In the genomic region with DNA sequence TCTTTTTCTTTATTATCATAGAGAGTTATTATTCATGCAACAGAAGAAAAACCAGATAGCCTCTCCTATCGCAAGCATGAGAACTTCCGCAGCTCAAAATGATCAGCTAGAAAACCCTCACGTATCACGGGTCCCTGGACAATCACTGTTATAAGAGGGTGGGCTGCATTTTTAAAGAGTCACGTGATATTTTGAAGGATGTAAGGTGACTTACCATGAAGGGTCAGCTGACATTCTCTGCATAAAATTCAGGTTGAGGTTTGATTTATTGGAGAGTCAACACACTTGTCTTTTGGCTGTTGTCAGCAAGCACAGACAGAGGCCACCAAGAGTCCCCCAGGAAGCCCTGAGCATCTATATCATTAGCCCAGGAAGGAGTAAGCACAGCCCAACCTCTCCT, we compare ENCODE assay signal across 30 cellular contexts. TPM values are rescaled to one million over a fixed set of nuclear protein-coding genes. Genes with fewer than 3 reads are reported as not detected.
"Had no signal": no experiment of that assay in that cellular context is flagged by ENCODE, and none has a peak within 500 bp of the region (broad histone marks: within the 10 kb centered on the region; RNA-seq: fewer than 3 reads in every experiment).

No MANE protein-coding gene starts in this region.

- H3K4me1 Mint-ChIP-seq: immature natural killer cell; naive thymus-derived CD8-positive, alpha-beta T cell; nephron; neural crest cell; stimulated activated memory B cell treated with anti-CD40 and anti-IgM and Interleukin-4, amounts not matched to agents 10 μg/mL and 1 μg/mL and 100 μg/mL, for 72 hours; stimulated activated naive CD8-positive, alpha-beta T cell treated with anti-CD3 and anti-CD28 coated beads, Interleukin-15, amount 100 ng/mL, for 72 hours had no signal

- H3K36me3 ChIP-seq: left lung, lower lobe of right lung, pancreas, prostate gland, sigmoid colon, tibial nerve, vagina had no signal

- H3K27me3 ChIP-seq: left lung, pancreas, sigmoid colon, tibial nerve, vagina had no signal

- H3K9me3 Mint-ChIP-seq: immature natural killer cell; naive thymus-derived CD8-positive, alpha-beta T cell; nephron; neural crest cell; type B pancreatic cell had no signal

- H3K4me3 Mint-ChIP-seq: immature natural killer cell; naive thymus-derived CD8-positive, alpha-beta T cell; nephron; neural crest cell; stimulated activated memory B cell treated with anti-CD40 and anti-IgM and Interleukin-4, amounts not matched to agents 10 μg/mL and 1 μg/mL and 100 μg/mL, for 72 hours; stimulated activated naive CD8-positive, alpha-beta T cell treated with anti-CD3 and anti-CD28 coated beads, Interleukin-15, amount 100 ng/mL, for 72 hours; type B pancreatic cell had no signal

- H3K27me3 Mint-ChIP-seq: stimulated activated memory B cell treated with anti-CD40 and anti-IgM and Interleukin-4, amounts not matched to agents 10 μg/mL and 1 μg/mL and 100 μg/mL, for 72 hours; stimulated activated naive CD8-positive, alpha-beta T cell treated with anti-CD3 and anti-CD28 coated beads, Interleukin-15, amount 100 ng/mL, for 72 hours; type B pancreatic cell had no signal

- FAIRE-seq: islet of Langerhans, kidney, pancreas, small intestine had no signal

- H3K36me3 Mint-ChIP-seq: immature natural killer cell; naive thymus-derived CD8-positive, alpha-beta T cell; stimulated activated memory B cell treated with anti-CD40 and anti-IgM and Interleukin-4, amounts not matched to agents 10 μg/mL and 1 μg/mL and 100 μg/mL, for 72 hours; type B pancreatic cell had no signal

- H3K4me3 ChIP-seq: left lung, lower lobe of right lung, pancreas, prostate gland, sigmoid colon, tibial nerve, vagina had no signal

- H3K9me3 ChIP-seq: left lung, lower lobe of right lung, pancreas, prostate gland, sigmoid colon, tibial nerve, vagina had no signal

- H3K4me1 ChIP-seq: left lung, lower lobe of right lung, pancreas, prostate gland, sigmoid colon, tibial nerve, vagina had no signal

- ATAC-seq: left colon; left lung; lower lobe of right lung; naive thymus-derived CD8-positive, alpha-beta T cell; pancreas; right cardiac atrium; stimulated activated memory B cell treated with anti-CD40 and anti-IgM and Interleukin-4, amounts not matched to agents 10 μg/mL and 1 μg/mL and 100 μg/mL, for 72 hours; stimulated activated naive CD8-positive, alpha-beta T cell treated with anti-CD3 and anti-CD28 coated beads, Interleukin-15, amount 100 ng/mL, for 72 hours had no signal

- DNase-seq: immature natural killer cell; kidney; left colon; left lung; lower lobe of right lung; mammary epithelial cell; mesenchymal stem cell; naive thymus-derived CD8-positive, alpha-beta T cell; nucleus accumbens; pancreas; posterior cingulate gyrus; retina; right cardiac atrium; sigmoid colon; small intestine; stimulated activated CD4-positive, alpha-beta T cell treated with anti-CD3 and anti-CD28 coated beads, Interleukin-1b, Interleukin-23, amount 100 ng/mL, for 48 hours; stimulated activated CD4-positive, alpha-beta T cell treated with anti-CD3 and anti-CD28 coated beads, Interleukin-2, amount 100 ng/mL, for 48 hours; stimulated activated CD4-positive, alpha-beta T cell treated with anti-CD3 and anti-CD28 coated beads, Interleukin-4, amount 100 ng/mL, for 4 hours; stimulated activated CD8-positive, alpha-beta memory T cell treated with anti-CD3 and anti-CD28 coated beads, Interleukin-4, amount 100 ng/mL, for 48 hours; stimulated activated naive CD4-positive, alpha-beta T cell treated with Interleukin-2 at 50 U/mL for 16 hours; stimulated activated naive CD8-positive, alpha-beta T cell treated with anti-CD3 and anti-CD28 coated beads, Interleukin-15, amount 100 ng/mL, for 72 hours; substantia nigra had no signal

- H3K27ac ChIP-seq: left lung, lower lobe of right lung, pancreas, prostate gland, sigmoid colon, tibial nerve, vagina had no signal

- H3K27ac Mint-ChIP-seq: immature natural killer cell; naive thymus-derived CD8-positive, alpha-beta T cell; stimulated activated memory B cell treated with anti-CD40 and anti-IgM and Interleukin-4, amounts not matched to agents 10 μg/mL and 1 μg/mL and 100 μg/mL, for 72 hours; stimulated activated naive CD8-positive, alpha-beta T cell treated with anti-CD3 and anti-CD28 coated beads, Interleukin-15, amount 100 ng/mL, for 72 hours; type B pancreatic cell had no signal

RNA-seq across cellular contexts. Expression of gene ID4, which starts 39.5 kb away (rescaled TPM):
- total RNA-seq: naive thymus-derived CD8-positive, alpha-beta T cell had no signal
- polyA plus RNA-seq: immature natural killer cell; naive thymus-derived CD8-positive, alpha-beta T cell had no signal
